In genomic region chrX:139058831-139059495, GRCh38 we compare ENCODE assay signal across 18 cellular contexts.
DNase-seq lines count a peak whose midpoint lies in the region; ATAC-seq and TF ChIP-seq lines count a peak whose summit lies in the region.
"Had no signal": no experiment of that assay in that cellular context is flagged by ENCODE, and none has a peak within 500 bp of the region (broad histone marks: within the 10 kb centered on the region; RNA-seq: fewer than 3 reads in every experiment).

No MANE protein-coding gene starts in this region.

- no peaks in the 10 kb centered on the region for H3K27me3 ChIP-seq in body of pancreas
- H3K27me3 ChIP-seq: BE2C, cardiac muscle cell, esophagus muscularis mucosa, upper lobe of right lung had no signal

- H3K4me1 ChIP-seq in body of pancreas, result no peaks in the 10 kb centered on the region
- H3K4me1 ChIP-seq: BE2C, esophagus muscularis mucosa, upper lobe of right lung had no signal

- peak; percentile 63 for ATAC-seq in HG02885 (IDR thresholded peaks at IDR 0.05; ENCODE audit: poor library complexity, unreplicated experiment)
- no peak for ATAC-seq in HG02588 (IDR thresholded peaks at IDR 0.05; ENCODE audit: unreplicated experiment)
- ATAC-seq in body of pancreas, result no peak
- ATAC-seq: naive thymus-derived CD8-positive, alpha-beta T cell; upper lobe of right lung had no signal

- DNase-seq in ELR (ENCODE audit: low read depth) (peak; percentile 45), T1000 (lab: John Stamatoyannopoulos, UW) (peak; percentile 3), kidney glomerular epithelial cell (lab: John Stamatoyannopoulos, UW) (peak; percentile 77), body of pancreas (no peak), chondrocyte (ENCODE audit: low spot score) (no peak)
- DNase-seq in effector CD4-positive, alpha-beta T cell, result no peak
- DNase-seq: activated B cell treated with CpG ODN at 0.5 μM for 24 hours; activated T-cell treated with anti-CD3 and anti-CD28 coated beads, Interleukin-2, amount 50 U/mL, for 48 hours; BE2C; GOT3; naive thymus-derived CD8-positive, alpha-beta T cell; NCI-H524 treated with DMSO at 0.1 percent for 48 hours; small intestine; upper lobe of right lung had no signal

- TF ChIP-seq CTCF in body of pancreas (IDR thresholded peaks at IDR 0.05) (no peak), chondrocyte (IDR thresholded peaks at IDR 0.05) (no peak)

- WGBS in body of pancreas, 2 donors, result 36 to 53% methylated on average over 4 of the region's 4 CpGs

- H3K27ac Mint-ChIP-seq in chondrocyte (ENCODE audit: unreplicated experiment), result no peak overlapping the region
- H3K27ac Mint-ChIP-seq: activated B cell treated with CpG ODN at 0.5 μM for 24 hours; naive thymus-derived CD8-positive, alpha-beta T cell had no signal

- no peaks in the 10 kb centered on the region for H3K36me3 Mint-ChIP-seq in chondrocyte (ENCODE audit: low read depth)
- H3K36me3 Mint-ChIP-seq: naive thymus-derived CD8-positive, alpha-beta T cell had no signal

- H3K27ac ChIP-seq in body of pancreas, result no peak overlapping the region
- H3K27ac ChIP-seq: cardiac muscle cell, esophagus muscularis mucosa, upper lobe of right lung had no signal

- H3K4me1 Mint-ChIP-seq in chondrocyte (ENCODE audit: low read depth), result no peaks in the 10 kb centered on the region
- H3K4me1 Mint-ChIP-seq: activated B cell treated with CpG ODN at 0.5 μM for 24 hours; naive thymus-derived CD8-positive, alpha-beta T cell had no signal

- H3K4me3 Mint-ChIP-seq in chondrocyte (ENCODE audit: unreplicated experiment), result no peak overlapping the region
- H3K4me3 Mint-ChIP-seq: activated B cell treated with CpG ODN at 0.5 μM for 24 hours; naive thymus-derived CD8-positive, alpha-beta T cell had no signal

- peaks cover 9% of the 10 kb centered on the region for H3K9me3 Mint-ChIP-seq in chondrocyte (ENCODE audit: low read depth)

- no peaks in the 10 kb centered on the region for H3K36me3 ChIP-seq in body of pancreas (replicated peaks in 1 of 2; ENCODE audit: insufficient read depth in 1 of 2, low read depth in 2 of 2)
- H3K36me3 ChIP-seq: BE2C, cardiac muscle cell, esophagus muscularis mucosa, upper lobe of right lung had no signal

- no peak overlapping the region for H3K4me3 ChIP-seq in body of pancreas
- H3K4me3 ChIP-seq: cardiac muscle cell, esophagus muscularis mucosa, upper lobe of right lung had no signal

- intact Hi-C loops in body of pancreas (cut with DNase I), result no loop called here

- no peaks in the 10 kb centered on the region for H3K27me3 Mint-ChIP-seq in chondrocyte (ENCODE audit: low read depth)
- H3K27me3 Mint-ChIP-seq: activated B cell treated with CpG ODN at 0.5 μM for 24 hours; naive thymus-derived CD8-positive, alpha-beta T cell had no signal

- H3K9me3 ChIP-seq in body of pancreas, result no peaks in the 10 kb centered on the region
- H3K9me3 ChIP-seq: BE2C, esophagus muscularis mucosa, upper lobe of right lung had no signal

- TF ChIP-seq POLR2A in body of pancreas (IDR thresholded peaks at IDR 0.05), result no peak

Comparison
In these comparisons a context has a peak if more than half of its experiments do, and no peak if none do; other contexts are left out.
1. DNase-seq: peak in ELR (single experiment), T1000 (single experiment) and kidney glomerular epithelial cell (single experiment); none in body of pancreas (0 of 4), chondrocyte (single experiment) and effector CD4-positive, alpha-beta T cell (single experiment).